In the genomic region with DNA sequence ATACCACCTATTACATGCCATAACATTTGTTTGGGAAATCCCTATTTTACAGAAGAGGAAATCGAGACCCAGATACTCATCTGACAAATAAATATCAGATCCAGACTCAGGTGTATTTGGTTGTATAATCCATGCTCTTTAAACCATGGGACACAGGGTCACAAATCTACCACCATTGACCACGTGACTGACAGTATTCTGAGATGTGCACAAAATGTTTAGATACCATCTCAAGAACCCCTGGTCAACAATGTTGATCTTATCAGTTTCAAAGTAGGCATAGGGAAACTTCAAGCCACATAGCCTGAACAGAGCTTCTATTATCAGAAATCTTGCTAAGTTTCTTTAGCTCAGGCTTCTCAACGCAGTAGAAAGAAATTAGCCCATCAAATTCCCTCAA, we compare ENCODE assay signal across 21 cellular contexts.
DNase-seq lines count a peak whose midpoint lies in the region; ATAC-seq, FAIRE-seq and TF ChIP-seq lines count a peak whose summit lies in the region.
"Had no signal": no experiment of that assay in that cellular context is flagged by ENCODE, and none has a peak within 500 bp of the region (broad histone marks: within the 10 kb centered on the region; RNA-seq: fewer than 3 reads in every experiment).

No MANE protein-coding gene starts in this region.

- H3K36me3 Mint-ChIP-seq in WTC11 (no peaks in the 10 kb centered on the region), endothelial cell (ENCODE audit: low read depth, unreplicated experiment) (peaks cover 5% of the 10 kb centered on the region)
- H3K36me3 Mint-ChIP-seq: CD4-positive, alpha-beta memory T cell had no signal

- H3K36me3 ChIP-seq in iPS-20b (ENCODE audit: insufficient read depth, low read depth, low read length) (no peaks in the 10 kb centered on the region), BE2C (peaks cover 3% of the 10 kb centered on the region)

- no peak overlapping the region for H3K27ac ChIP-seq in iPS-20b (ENCODE audit: low read length)
- H3K27ac ChIP-seq: A549 had no signal

- 0 out of 2 replicates have a peak overlapping the region, but pooled peaks have one; percentile 14 for H3K27ac Mint-ChIP-seq in WTC11
- H3K27ac Mint-ChIP-seq in endothelial cell (ENCODE audit: unreplicated experiment): no peak overlapping the region

- H3K4me3 ChIP-seq in iPS-20b (ENCODE audit: low read length) (no peak overlapping the region), BE2C (ENCODE audit: low read depth, low read length) (no peak overlapping the region)
- H3K4me3 ChIP-seq: A549, GM23338 had no signal

- peaks cover 15% of the 10 kb centered on the region for H3K4me1 Mint-ChIP-seq in WTC11
- H3K4me1 Mint-ChIP-seq in endothelial cell (ENCODE audit: unreplicated experiment): no peaks in the 10 kb centered on the region

- POLR2A ChIA-PET in WTC11 (lab: Charles Lee): no interaction called here

- TF ChIP-seq POLR2A in GM12892 (IDR thresholded peaks at IDR 0.05; ENCODE audit: low read depth, low read length): no peak

- H3K4me1 ChIP-seq in iPS-20b (ENCODE audit: insufficient read depth, low read length) (peaks cover 3% of the 10 kb centered on the region; the same call in 1 of the 2 replicates), BE2C (peaks cover 5% of the 10 kb centered on the region)
- H3K4me1 ChIP-seq: A549 had no signal

- H3K9me3 Mint-ChIP-seq in WTC11: no peaks in the 10 kb centered on the region
- no peaks in the 10 kb centered on the region for H3K9me3 Mint-ChIP-seq in endothelial cell (ENCODE audit: unreplicated experiment)
- H3K9me3 Mint-ChIP-seq: GM23338, H9 had no signal

- CTCF ChIA-PET in WTC11 (lab: Charles Lee): no interaction called here

- no peak for ATAC-seq in WTC11
- ATAC-seq: A549, GM23338, HCT116 had no signal

- TF ChIP-seq CTCF in WTC11 (IDR thresholded peaks at IDR 0.05) (no peak), BE2C (IDR thresholded peaks at IDR 0.05; ENCODE audit: low read depth, low read length) (no peak), endothelial cell (IDR thresholded peaks at IDR 0.05; ENCODE audit: unreplicated experiment) (no peak)

- no peak overlapping the region for H3K4me3 Mint-ChIP-seq in WTC11
- no peak overlapping the region for H3K4me3 Mint-ChIP-seq in endothelial cell (ENCODE audit: unreplicated experiment)
- H3K4me3 Mint-ChIP-seq: CD4-positive, alpha-beta memory T cell; GM23338; H9 had no signal

- no peaks in the 10 kb centered on the region for H3K9me3 ChIP-seq in iPS-20b (ENCODE audit: insufficient read depth, low read depth, low read length)
- no peaks in the 10 kb centered on the region for H3K9me3 ChIP-seq in BE2C
- H3K9me3 ChIP-seq: A549 had no signal

- peak; percentile 34 for FAIRE-seq in G401.6 (lab: Jason Lieb, UNC)
- FAIRE-seq in GM12892 (lab: Jason Lieb, UNC): peak; percentile 58
- FAIRE-seq: A549 had no signal

- intact Hi-C loops in head of caudate nucleus (cut with DNase I): no loop called here

- DNase-seq in GM12892 (ENCODE audit: insufficient read length) (no peak), WTC11 (ENCODE audit: low spot score) (no peak), BE2C (no peak), head of caudate nucleus (no peak), endothelial cell (ENCODE audit: low spot score) (no peak), SKM-1 (lab: John Stamatoyannopoulos, UW; ENCODE audit: unreplicated experiment) (no peak)
- DNase-seq: 8988T; ACHN; AML-193; C1 segment of cervical spinal cord; Calu3; CD4-positive, alpha-beta memory T cell; COR-L47; DMS53; DMS79 treated with DMSO at 0.1 percent for 48 hours; H9 had no signal

- H3K9ac ChIP-seq in iPS-20b (ENCODE audit: low read depth, low read length): 0 out of 2 replicates have a peak overlapping the region, but pooled peaks have one; percentile 5

- H3K27me3 Mint-ChIP-seq in WTC11 (ENCODE audit: low read depth) (no peaks in the 10 kb centered on the region), endothelial cell (ENCODE audit: unreplicated experiment) (peaks cover 4% of the 10 kb centered on the region)
- H3K27me3 Mint-ChIP-seq: CD4-positive, alpha-beta memory T cell had no signal

- H3K27me3 ChIP-seq in iPS-20b (ENCODE audit: insufficient read depth, low read length) (no peaks in the 10 kb centered on the region), BE2C (no peaks in the 10 kb centered on the region)

TF ChIP-seq in WTC11, 78 proteins besides CTCF, POLR2A, EP300 and RAD21:
- TF ChIP-seq KAT7 (CRISPR knock-in tag; IDR thresholded peaks at IDR 0.05; ENCODE audit: borderline replicate concordance) (no peak), ZNF416 (CRISPR knock-in tag; IDR thresholded peaks at IDR 0.05) (no peak), TP53 (CRISPR knock-in tag; IDR thresholded peaks at IDR 0.05) (no peak), GABPB1 (CRISPR knock-in tag; IDR thresholded peaks at IDR 0.05) (no peak), EMX1 (CRISPR knock-in tag; IDR thresholded peaks at IDR 0.05) (no peak), CBFB (CRISPR knock-in tag; IDR thresholded peaks at IDR 0.05; ENCODE audit: low read depth) (no peak)
- TF ChIP-seq, protein P1, sequence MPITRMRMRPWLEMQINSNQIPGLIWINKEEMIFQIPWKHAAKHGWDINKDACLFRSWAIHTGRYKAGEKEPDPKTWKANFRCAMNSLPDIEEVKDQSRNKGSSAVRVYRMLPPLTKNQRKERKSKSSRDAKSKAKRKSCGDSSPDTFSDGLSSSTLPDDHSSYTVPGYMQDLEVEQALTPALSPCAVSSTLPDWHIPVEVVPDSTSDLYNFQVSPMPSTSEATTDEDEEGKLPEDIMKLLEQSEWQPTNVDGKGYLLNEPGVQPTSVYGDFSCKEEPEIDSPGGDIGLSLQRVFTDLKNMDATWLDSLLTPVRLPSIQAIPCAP (CRISPR knock-in tag; IDR thresholded peaks at IDR 0.05): no peak
- TF ChIP-seq, protein P2, sequence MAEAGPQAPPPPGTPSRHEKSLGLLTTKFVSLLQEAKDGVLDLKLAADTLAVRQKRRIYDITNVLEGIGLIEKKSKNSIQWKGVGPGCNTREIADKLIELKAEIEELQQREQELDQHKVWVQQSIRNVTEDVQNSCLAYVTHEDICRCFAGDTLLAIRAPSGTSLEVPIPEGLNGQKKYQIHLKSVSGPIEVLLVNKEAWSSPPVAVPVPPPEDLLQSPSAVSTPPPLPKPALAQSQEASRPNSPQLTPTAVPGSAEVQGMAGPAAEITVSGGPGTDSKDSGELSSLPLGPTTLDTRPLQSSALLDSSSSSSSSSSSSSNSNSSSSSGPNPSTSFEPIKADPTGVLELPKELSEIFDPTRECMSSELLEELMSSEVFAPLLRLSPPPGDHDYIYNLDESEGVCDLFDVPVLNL (CRISPR knock-in tag; IDR thresholded peaks at IDR 0.05; ENCODE audit: borderline replicate concordance, low read depth): no peak
- TF ChIP-seq, protein P3, sequence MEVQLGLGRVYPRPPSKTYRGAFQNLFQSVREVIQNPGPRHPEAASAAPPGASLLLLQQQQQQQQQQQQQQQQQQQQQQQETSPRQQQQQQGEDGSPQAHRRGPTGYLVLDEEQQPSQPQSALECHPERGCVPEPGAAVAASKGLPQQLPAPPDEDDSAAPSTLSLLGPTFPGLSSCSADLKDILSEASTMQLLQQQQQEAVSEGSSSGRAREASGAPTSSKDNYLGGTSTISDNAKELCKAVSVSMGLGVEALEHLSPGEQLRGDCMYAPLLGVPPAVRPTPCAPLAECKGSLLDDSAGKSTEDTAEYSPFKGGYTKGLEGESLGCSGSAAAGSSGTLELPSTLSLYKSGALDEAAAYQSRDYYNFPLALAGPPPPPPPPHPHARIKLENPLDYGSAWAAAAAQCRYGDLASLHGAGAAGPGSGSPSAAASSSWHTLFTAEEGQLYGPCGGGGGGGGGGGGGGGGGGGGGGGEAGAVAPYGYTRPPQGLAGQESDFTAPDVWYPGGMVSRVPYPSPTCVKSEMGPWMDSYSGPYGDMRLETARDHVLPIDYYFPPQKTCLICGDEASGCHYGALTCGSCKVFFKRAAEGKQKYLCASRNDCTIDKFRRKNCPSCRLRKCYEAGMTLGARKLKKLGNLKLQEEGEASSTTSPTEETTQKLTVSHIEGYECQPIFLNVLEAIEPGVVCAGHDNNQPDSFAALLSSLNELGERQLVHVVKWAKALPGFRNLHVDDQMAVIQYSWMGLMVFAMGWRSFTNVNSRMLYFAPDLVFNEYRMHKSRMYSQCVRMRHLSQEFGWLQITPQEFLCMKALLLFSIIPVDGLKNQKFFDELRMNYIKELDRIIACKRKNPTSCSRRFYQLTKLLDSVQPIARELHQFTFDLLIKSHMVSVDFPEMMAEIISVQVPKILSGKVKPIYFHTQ (CRISPR knock-in tag; IDR thresholded peaks at IDR 0.05): no peak
- TF ChIP-seq, protein P4, sequence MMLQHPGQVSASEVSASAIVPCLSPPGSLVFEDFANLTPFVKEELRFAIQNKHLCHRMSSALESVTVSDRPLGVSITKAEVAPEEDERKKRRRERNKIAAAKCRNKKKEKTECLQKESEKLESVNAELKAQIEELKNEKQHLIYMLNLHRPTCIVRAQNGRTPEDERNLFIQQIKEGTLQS (CRISPR knock-in tag; conservative IDR thresholded peaks at IDR 0.05): no peak
